ENCODE assay signal across 11 cellular contexts in the genomic region with DNA sequence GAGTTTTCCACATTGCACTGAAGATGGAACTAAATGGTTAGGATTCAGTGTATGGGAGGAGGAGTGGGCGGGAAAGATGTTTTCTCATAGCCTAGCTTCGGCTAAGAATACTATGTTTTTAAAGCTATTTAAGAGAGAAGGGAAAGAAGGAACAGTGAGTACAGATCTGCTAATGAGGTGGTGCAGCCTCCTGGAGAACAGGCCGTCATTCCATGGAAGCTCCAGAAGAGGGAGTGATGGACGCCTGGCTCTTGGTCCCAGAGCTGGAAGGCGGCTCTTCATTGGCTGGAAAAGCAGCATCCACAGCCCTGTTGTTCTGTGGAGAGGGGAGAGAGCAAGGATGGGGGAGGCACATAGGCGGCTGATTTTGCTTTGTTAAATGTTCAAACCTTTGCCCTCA. TPM values are rescaled to one million over a fixed set of nuclear protein-coding genes. Genes with fewer than 3 reads are reported as not detected.
DNase-seq lines count a peak whose midpoint lies in the region; FAIRE-seq and TF ChIP-seq lines count a peak whose summit lies in the region.
"Had no signal": no experiment of that assay in that cellular context is flagged by ENCODE, and none has a peak within 500 bp of the region (broad histone marks: within the 10 kb centered on the region; RNA-seq: fewer than 3 reads in every experiment).

No MANE protein-coding gene starts in this region.

- TF ChIP-seq CTCF in 22Rv1 (IDR thresholded peaks at IDR 0.05) (peak; percentile 47), esophagus squamous epithelium (IDR thresholded peaks at IDR 0.05) (peak in 1 of 6 experiments; percentile 46), GM10266 (IDR thresholded peaks at IDR 0.05; ENCODE audit: control insufficient read depth, insufficient read depth, low read depth, missing control alignments) (no peak)

- H3K36me3 ChIP-seq in esophagus squamous epithelium, result no peaks in the 10 kb centered on the region

- DNase-seq in HuH-7 (ENCODE audit: low spot score) (peak; percentile 58), kidney tubule cell (ENCODE audit: low spot score) (peak; percentile 51), frontal cortex (ENCODE audit: low spot score in 2 of 2) (no peak), esophagus squamous epithelium (lab: John Stamatoyannopoulos, UW) (no peak), GM10266 (ENCODE audit: extremely low spot score) (no peak), NCI-H774 (lab: John Stamatoyannopoulos, UW) (no peak)
- DNase-seq: CD4-positive, alpha-beta memory T cell; central memory CD4-positive, alpha-beta T cell; NCI-H187 had no signal

- H3K9me3 ChIP-seq in esophagus squamous epithelium, result no peaks in the 10 kb centered on the region

- intact Hi-C loops in esophagus squamous epithelium (cut with DNase I), result no loop called here

- H3K27me3 ChIP-seq in esophagus squamous epithelium, result peaks cover 0 to 48% (median 0%) of the 10 kb centered on the region in 4 donors

- WGBS in esophagus squamous epithelium, 2 donors, result 60 to 77% methylated on average over 6 of the region's 6 CpGs

- TF ChIP-seq POLR2A in esophagus squamous epithelium (IDR thresholded peaks at IDR 0.05), result no peak

- FAIRE-seq in frontal cortex (lab: Jason Lieb, UNC), result no peak

- no peak overlapping the region for H3K4me3 ChIP-seq in esophagus squamous epithelium

- H3K27ac ChIP-seq in 22Rv1 (no peak overlapping the region), cingulate gyrus (ENCODE audit: low read depth, low read length) (peak overlapping the region; percentile 85), esophagus squamous epithelium (no peak overlapping the region)

- peaks cover 5 to 8% (median 6%) of the 10 kb centered on the region in 3 donors for H3K4me1 ChIP-seq in esophagus squamous epithelium

RNA-seq across cellular contexts. Expression of a gene that starts 6.9 kb away (rescaled TPM):
- total RNA-seq in frontal cortex, result 2.4 TPM
- total RNA-seq in esophagus squamous epithelium, result under 1 TPM in 1 of 4 donors, not detected in 3; 0.19 TPM
- total RNA-seq: CD4-positive, alpha-beta memory T cell had no signal

Comparison
In these comparisons a context has a peak if more than half of its experiments do, and no peak if none do; other contexts are left out.
1. DNase-seq: peak in HuH-7 (single experiment) and kidney tubule cell (single experiment); none in frontal cortex (0 of 2), esophagus squamous epithelium (single experiment), GM10266 (single experiment) and NCI-H774 (single experiment).